In genomic region chr6:32684246-32684645, GRCh38 we compare ENCODE assay signal across 25 cellular contexts. TPM values are rescaled to one million over a fixed set of nuclear protein-coding genes. Genes with fewer than 3 reads are reported as not detected.
"Had no signal": no experiment of that assay in that cellular context is flagged by ENCODE, and none has a peak within 500 bp of the region (broad histone marks: within the 10 kb centered on the region; RNA-seq: fewer than 3 reads in every experiment).

No MANE protein-coding gene starts in this region.

- H3K4me3 Mint-ChIP-seq: activated CD4-positive, alpha-beta memory T cell treated with anti-CD3 and anti-CD28 coated beads, Interleukin-2, amount 10 ng/mL, durations not matched to agents 7 days and 5 days; activated naive CD4-positive, alpha-beta T cell treated with anti-CD3 and anti-CD28 coated beads, Interleukin-2, amount 10 ng/mL, durations not matched to agents 7 days and 5 days; activated naive CD8-positive, alpha-beta T cell treated with anti-CD3 and anti-CD28 coated beads for 36 hours; T-cell had no signal

- DNase-seq: activated CD4-positive, alpha-beta memory T cell treated with anti-CD3 and anti-CD28 coated beads, Interleukin-2, amount 10 ng/mL, durations not matched to agents 7 days and 5 days; activated CD4-positive, alpha-beta T cell treated with anti-CD3 and anti-CD28 coated beads, Interleukin-2, amount 50 U/mL, for 1 hour; activated gamma-delta T cell treated with Interleukin-2 at 50 U/mL for 16 hours; activated naive CD4-positive, alpha-beta T cell treated with anti-CD3 and anti-CD28 coated beads, Interleukin-2, amount 10 ng/mL, durations not matched to agents 7 days and 5 days; activated naive CD8-positive, alpha-beta T cell treated with anti-CD3 and anti-CD28 coated beads for 36 hours; activated T-cell treated with anti-CD3 and anti-CD28 coated beads for 4 hours; activated T-cell treated with anti-CD3 and anti-CD28 coated beads, Interleukin-2, amount 50 U/mL, for 48 hours; brain microvascular endothelial cell; MG63; MV-4-11; NCI-H1105; NCI-H1436; NCI-H187; NCI-H2081; NCI-H446; NCI-H774; NK-92 treated with Interleukin-12 subunit alpha and Interleukin-12 subunit beta, amount 100 ng/mL, for 24 hours; OCI-M1; RPMI8226; T-cell had no signal

- H3K27me3 Mint-ChIP-seq: T-cell had no signal

- H3K36me3 Mint-ChIP-seq: T-cell had no signal

- H3K27ac Mint-ChIP-seq: activated CD4-positive, alpha-beta memory T cell treated with anti-CD3 and anti-CD28 coated beads, Interleukin-2, amount 10 ng/mL, durations not matched to agents 7 days and 5 days; activated naive CD4-positive, alpha-beta T cell treated with anti-CD3 and anti-CD28 coated beads, Interleukin-2, amount 10 ng/mL, durations not matched to agents 7 days and 5 days; activated naive CD8-positive, alpha-beta T cell treated with anti-CD3 and anti-CD28 coated beads for 36 hours; activated T-helper 2 cell treated with anti-CD3 and anti-CD28 coated beads, Interferon-gamma antibody, Interleukin-2, Interleukin-4, amounts not matched to agents 10 μg/mL and 5 μg/mL and 100 μg/mL, durations not matched to agents 14 hours and 24 hours and 36 hours had no signal

- H3K9me3 ChIP-seq: MG63 had no signal

- ATAC-seq: Panc1, Right ventricle myocardium inferior, T-cell had no signal

- H3K9me3 Mint-ChIP-seq: activated CD4-positive, alpha-beta memory T cell treated with anti-CD3 and anti-CD28 coated beads, Interleukin-2, amount 10 ng/mL, durations not matched to agents 7 days and 5 days; activated naive CD8-positive, alpha-beta T cell treated with anti-CD3 and anti-CD28 coated beads for 36 hours had no signal

RNA-seq across cellular contexts. Expression of gene HLA-DQA1, which starts 47.0 kb away (rescaled TPM):
- total RNA-seq: cardiac muscle cell had no signal
- polyA plus RNA-seq: cardiac muscle cell had no signal

RNA-seq across cellular contexts. Expression of gene HLA-DQA2, which starts 56.9 kb away (rescaled TPM):
- total RNA-seq: activated CD4-positive, alpha-beta memory T cell treated with anti-CD3 and anti-CD28 coated beads, Interleukin-2, amount 10 ng/mL, durations not matched to agents 7 days and 5 days; cardiac muscle cell had no signal
- polyA plus RNA-seq: adipose tissue, cardiac muscle cell had no signal
